ENCODE assay signal across 1 cellular context in genomic region chr2:61017556-61018318, GRCh38.
TF ChIP-seq lines count a peak whose summit lies in the region.

Gene PEX13 (plus strand): TSS chr2:61017720. CDS start chr2:61017760, 40 bp downstream.
Gene PUS10 (minus strand): TSS chr2:61018255. CDS start chr2:61011890, 6,365 bp downstream.

TF ChIP-seq in HepG2, 621 proteins besides CTCF, POLR2A, EP300 and RAD21 (continued from another document and continues in another):
- peak; percentile 99 for TF ChIP-seq PAXIP1 (CRISPR knock-in tag; conservative IDR thresholded peaks at IDR 0.05)
- no peak; the same call in 1 of the 2 replicates for TF ChIP-seq ETV6 (CRISPR knock-in tag; conservative IDR thresholded peaks at IDR 0.05)
- TF ChIP-seq AHDC1 (CRISPR knock-in tag; IDR thresholded peaks at IDR 0.05; ENCODE audit: borderline replicate concordance): peak; percentile 89; the same call in 1 of the 2 replicates
- no peak for TF ChIP-seq HNRNPUL1 (IDR thresholded peaks at IDR 0.05; ENCODE audit: low read depth, low read length)
- 0 out of 2 replicates have a peak, but pooled peaks have one; percentile 47 for TF ChIP-seq LRRFIP1 (CRISPR knock-in tag; conservative IDR thresholded peaks at IDR 0.05)
- no peak for TF ChIP-seq ZNF30 (CRISPR knock-in tag; IDR thresholded peaks at IDR 0.05)
- TF ChIP-seq IRF1 (CRISPR knock-in tag; IDR thresholded peaks at IDR 0.05; ENCODE audit: low read depth): peak; percentile 14; the same call in 1 of the 2 replicates
- peak; percentile 76; the same call in 1 of the 2 replicates for TF ChIP-seq JUND (CRISPR knock-in tag; IDR thresholded peaks at IDR 0.05)
- peak; percentile 55 for TF ChIP-seq AGO1 (IDR thresholded peaks at IDR 0.05; ENCODE audit: low read depth, low read length, poor library complexity, severe bottlenecking)
- TF ChIP-seq ZFY (CRISPR knock-in tag; IDR thresholded peaks at IDR 0.05): peak; percentile 68
- TF ChIP-seq ELF1 (CRISPR knock-in tag; IDR thresholded peaks at IDR 0.05): peak; percentile 77
- TF ChIP-seq ZNF710 (CRISPR knock-in tag; IDR thresholded peaks at IDR 0.05; ENCODE audit: borderline replicate concordance): peak; percentile 78; the same call in 1 of the 2 replicates
- peak; percentile 30; the same call in 1 of the 2 replicates for TF ChIP-seq ZNF12 (CRISPR knock-in tag; IDR thresholded peaks at IDR 0.05)
- 0 out of 2 replicates have a peak, but pooled peaks have one; percentile 87 for TF ChIP-seq STAT6 (CRISPR knock-in tag; IDR thresholded peaks at IDR 0.05; ENCODE audit: borderline replicate concordance)
- TF ChIP-seq ZNF788 (CRISPR knock-in tag; IDR thresholded peaks at IDR 0.05; ENCODE audit: borderline replicate concordance): peak; percentile 94; the same call in 1 of the 2 replicates
- peak; percentile 57 for TF ChIP-seq PTBP1 (IDR thresholded peaks at IDR 0.05; ENCODE audit: low read depth, low read length, poor library complexity, severe bottlenecking)
- TF ChIP-seq POLR2AphosphoS5 (IDR thresholded peaks at IDR 0.05; ENCODE audit: low read depth, low read length): peak; percentile 6; the same call in 1 of the 2 replicates
- peak; percentile 4; the same call in 1 of the 2 replicates for TF ChIP-seq KDM5A (IDR thresholded peaks at IDR 0.05; ENCODE audit: borderline replicate concordance, low read length)
- peak; percentile 48; the same call in 1 of the 2 replicates for TF ChIP-seq ZNF891 (CRISPR knock-in tag; IDR thresholded peaks at IDR 0.05)
- peak; percentile 78 for TF ChIP-seq ATF1 (CRISPR knock-in tag; IDR thresholded peaks at IDR 0.05)
- TF ChIP-seq RNF2 (conservative IDR thresholded peaks at IDR 0.05; ENCODE audit: low read depth): no peak
- TF ChIP-seq ZNF564 (CRISPR knock-in tag; IDR thresholded peaks at IDR 0.05): peak; percentile 86
- peak; percentile 58; the same call in 2 of the 3 replicates for TF ChIP-seq MXI1 (IDR thresholded peaks at IDR 0.05; ENCODE audit: borderline replicate concordance, low read depth, low read length)
- TF ChIP-seq U2AF1 (optimal IDR thresholded peaks at IDR 0.05; ENCODE audit: low read depth, low read length): peak; percentile 59
- TF ChIP-seq ZNF235 (CRISPR knock-in tag; IDR thresholded peaks at IDR 0.05; ENCODE audit: borderline replicate concordance): 0 out of 2 replicates have a peak, but pooled peaks have one; percentile 10
- TF ChIP-seq XBP1 (CRISPR knock-in tag; IDR thresholded peaks at IDR 0.05): 0 out of 2 replicates have a peak, but pooled peaks have one; percentile 44
- peak; percentile 49 for TF ChIP-seq ISL2 (CRISPR knock-in tag; IDR thresholded peaks at IDR 0.05)
- peak; percentile 85; the same call in 1 of the 2 replicates for TF ChIP-seq ZNF446 (CRISPR knock-in tag; IDR thresholded peaks at IDR 0.05)
- no peak; the same call in 1 of the 2 replicates for TF ChIP-seq TOPORS (CRISPR knock-in tag; IDR thresholded peaks at IDR 0.05)
- TF ChIP-seq ZNF430 (CRISPR knock-in tag; IDR thresholded peaks at IDR 0.05): no peak
- TF ChIP-seq ZNF326 (CRISPR knock-in tag; IDR thresholded peaks at IDR 0.05; ENCODE audit: borderline replicate concordance): no peak
- peak; percentile 88; the same call in 1 of the 2 replicates for TF ChIP-seq DRAP1 (CRISPR knock-in tag; IDR thresholded peaks at IDR 0.05)
- 0 out of 2 replicates have a peak, but pooled peaks have one; percentile 77 for TF ChIP-seq ZNF530 (CRISPR knock-in tag; IDR thresholded peaks at IDR 0.05; ENCODE audit: low read depth)
- TF ChIP-seq FOXP4 (CRISPR knock-in tag; IDR thresholded peaks at IDR 0.05): peak; percentile 94; the same call in 1 of the 2 replicates
- no peak for TF ChIP-seq GLMP (CRISPR knock-in tag; IDR thresholded peaks at IDR 0.05; ENCODE audit: borderline replicate concordance)
- TF ChIP-seq ARNT (IDR thresholded peaks at IDR 0.05): no peak
- peak; percentile 81; the same call in 1 of the 2 replicates for TF ChIP-seq KLF9 (CRISPR knock-in tag; IDR thresholded peaks at IDR 0.05; ENCODE audit: low read depth)
